ENCODE assay signal across 24 cellular contexts in genomic region chr7:7751243-7752092, GRCh38. TPM values are rescaled to one million over a fixed set of nuclear protein-coding genes. Genes with fewer than 3 reads are reported as not detected.
A peak's percentile ranks its signal among the peaks of the same experiment; 100 is the strongest.
DNase-seq lines count a peak whose midpoint lies in the region; ATAC-seq and TF ChIP-seq lines count a peak whose summit lies in the region.
"Had no signal": no experiment of that assay in that cellular context is flagged by ENCODE, and none has a peak within 500 bp of the region (broad histone marks: within the 10 kb centered on the region; RNA-seq: fewer than 3 reads in every experiment).

No MANE protein-coding gene starts in this region.

- no peaks in the 10 kb centered on the region for H4K20me1 ChIP-seq in hepatocyte (ENCODE audit: insufficient read depth, poor library complexity, severe bottlenecking)

- H3K27ac ChIP-seq in HEK293 (ENCODE audit: extremely low read depth, low read depth, low read length): no peak overlapping the region
- H3K27ac ChIP-seq in hepatocyte: no peak overlapping the region
- H3K27ac ChIP-seq in parathyroid adenoma: no peak overlapping the region
- H3K27ac ChIP-seq: brain microvascular endothelial cell, neural progenitor cell, psoas muscle, SK-N-MC, thoracic aorta had no signal

- 55% methylated on average over 3 of the region's 3 CpGs for WGBS in hepatocyte (ENCODE audit: low lambda C conversion rate, missing lambda C conversion rate)

- H2AFZ ChIP-seq in hepatocyte (no peak overlapping the region), parathyroid adenoma (no peak overlapping the region)
- H2AFZ ChIP-seq: neural progenitor cell had no signal

- H3K27me3 ChIP-seq in hepatocyte: no peaks in the 10 kb centered on the region
- no peaks in the 10 kb centered on the region for H3K27me3 ChIP-seq in parathyroid adenoma (ENCODE audit: control insufficient read depth, insufficient read depth, low read length)
- H3K27me3 ChIP-seq: brain microvascular endothelial cell, neural progenitor cell had no signal

- TF ChIP-seq CTCF in HEK293 (tag by site-specific recombination; IDR thresholded peaks at IDR 0.05) (no peak), hepatocyte (IDR thresholded peaks at IDR 0.05; ENCODE audit: poor library complexity) (no peak), parathyroid adenoma (IDR thresholded peaks at IDR 0.05) (no peak)

- H3K9me2 ChIP-seq in hepatocyte (replicated peaks; ENCODE audit: insufficient read depth): no peaks in the 10 kb centered on the region

- ATAC-seq in HG03565 (IDR thresholded peaks at IDR 0.05; ENCODE audit: unreplicated experiment): no peak
- ATAC-seq: HCT116; psoas muscle; stimulated activated effector memory CD8-positive, alpha-beta T cell treated with anti-CD3 and anti-CD28 coated beads, Interleukin-12 subunit alpha, Interleukin-12 subunit beta, amount 100 ng/mL, for 72 hours had no signal

- H3K9ac ChIP-seq in parathyroid adenoma: no peak overlapping the region
- H3K9ac ChIP-seq: neural progenitor cell had no signal

- H3K4me2 ChIP-seq in hepatocyte (peak overlapping the region; percentile 38), parathyroid adenoma (ENCODE audit: low read length) (peak overlapping the region; percentile 7)
- H3K4me2 ChIP-seq: neural progenitor cell had no signal

- H3K4me1 ChIP-seq in HEK293 (ENCODE audit: control insufficient read depth, insufficient read depth, low read length): peaks cover 9% of the 10 kb centered on the region
- peaks cover 5% of the 10 kb centered on the region for H3K4me1 ChIP-seq in hepatocyte (ENCODE audit: insufficient read depth)
- peaks cover 8% of the 10 kb centered on the region for H3K4me1 ChIP-seq in parathyroid adenoma
- H3K4me1 ChIP-seq: psoas muscle had no signal

- POLR2A ChIA-PET in HEK293 (lab: Yijun Ruan, JAX): no interaction called here

- H3K9me3 ChIP-seq in HEK293 (ENCODE audit: control insufficient read depth, insufficient read depth, low read depth, low read length): no peaks in the 10 kb centered on the region
- H3K9me3 ChIP-seq in hepatocyte (ENCODE audit: low read depth): no peaks in the 10 kb centered on the region
- no peaks in the 10 kb centered on the region for H3K9me3 ChIP-seq in parathyroid adenoma (ENCODE audit: control insufficient read depth, low read length)
- H3K9me3 ChIP-seq: psoas muscle, thoracic aorta had no signal

- no peaks in the 10 kb centered on the region for H3K79me2 ChIP-seq in hepatocyte
- no peaks in the 10 kb centered on the region for H3K79me2 ChIP-seq in parathyroid adenoma

- no peak overlapping the region for H3K4me3 ChIP-seq in HEK293 (ENCODE audit: low read depth, low read length)
- H3K4me3 ChIP-seq in hepatocyte: no peak overlapping the region
- H3K4me3 ChIP-seq in parathyroid adenoma (ENCODE audit: low read depth, low read length): no peak overlapping the region
- H3K4me3 ChIP-seq: neural progenitor cell, psoas muscle, SK-N-MC, thoracic aorta had no signal

- no peaks in the 10 kb centered on the region for H3K36me3 ChIP-seq in HEK293 (ENCODE audit: control insufficient read depth in 2 of 2, insufficient read depth in 1 of 2, low read length in 2 of 2)
- H3K36me3 ChIP-seq in hepatocyte (replicated peaks; ENCODE audit: insufficient read depth, low read depth): no peaks in the 10 kb centered on the region
- no peaks in the 10 kb centered on the region for H3K36me3 ChIP-seq in parathyroid adenoma (ENCODE audit: control insufficient read depth, insufficient read depth, low read length)
- H3K36me3 ChIP-seq: brain microvascular endothelial cell, neural progenitor cell, thoracic aorta had no signal

- CTCF ChIA-PET in HEK293 (lab: Yijun Ruan, JAX): interaction anchor here (0.7 to 1.9 kb wide), 2 partner anchors 10 to 256 kb away, joined by 3 to 10 read pairs; no protein-coding TSS in a partner anchor

- DNase-seq in NCI-H1105 treated with DMSO at 0.1 percent for 48 hours (lab: John Stamatoyannopoulos, UW) (peak; percentile 46), hepatocyte (ENCODE audit: low spot score) (no peak), foreskin melanocyte (no peak), germinal center (ENCODE audit: low spot score) (no peak)
- DNase-seq: activated CD4-positive, alpha-beta T cell treated with anti-CD3 and anti-CD28 coated beads, Interleukin-2, amount 50 U/mL, for 4 hours; activated CD8-positive, alpha-beta memory T cell treated with anti-CD3 and anti-CD28 coated beads, Interleukin-2, amount 50 U/mL, for 48 hours; activated effector memory CD4-positive, alpha-beta T cell treated with anti-CD3 and anti-CD28 coated beads, Interleukin-2, amount 50 U/mL, for 16 hours; brain microvascular endothelial cell; CD4-positive, alpha-beta T cell; DMS53; GDM1; KG1; NCI-H187; NCI-H446 treated with DMSO at 0.1 percent for 48 hours; psoas muscle; stimulated activated CD4-positive, alpha-beta T cell treated with anti-CD3 and anti-CD28 coated beads, Interleukin-1b, Interleukin-23, amount 100 ng/mL, for 48 hours had no signal

TF ChIP-seq in HEK293, 187 proteins besides CTCF, POLR2A, EP300 and RAD21:
- TF ChIP-seq ZNF335 (tag by site-specific recombination; conservative IDR thresholded peaks at IDR 0.05) (peak; percentile 31; the same call in 1 of the 2 replicates), ZNF398 (tag by site-specific recombination; IDR thresholded peaks at IDR 0.05) (no peak)

RNA-seq across cellular contexts. Expression of gene RPA3, which starts 33.1 kb away (rescaled TPM):
- 17.3 and 20.9 TPM in 2 replicates for total RNA-seq in hepatocyte
- polyA plus RNA-seq in hepatocyte: 38.2 and 46.0 TPM in 2 replicates
